ENCODE assay signal across 7 cellular contexts in the genomic region with DNA sequence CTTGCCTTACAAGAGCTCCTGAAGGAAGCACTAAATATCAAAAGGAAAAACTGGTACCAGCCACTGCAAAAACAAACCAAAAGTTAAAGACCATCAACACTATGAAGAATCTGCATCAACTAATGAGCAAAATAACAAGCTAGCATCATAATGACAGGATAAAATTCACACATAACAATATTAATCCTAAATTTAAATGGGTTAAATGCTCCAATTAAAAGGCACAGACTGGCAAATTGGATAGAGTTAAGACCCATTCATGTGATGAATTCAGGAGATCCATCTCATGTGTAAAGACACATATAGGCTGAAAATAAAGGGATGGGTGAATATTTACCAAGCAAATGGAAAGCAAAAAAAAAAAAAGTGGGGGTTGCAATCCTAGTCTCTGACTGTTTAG.
"Had no signal": no experiment of that assay in that cellular context is flagged by ENCODE, and none has a peak within 500 bp of the region (broad histone marks: within the 10 kb centered on the region; RNA-seq: fewer than 3 reads in every experiment).

No MANE protein-coding gene starts in this region.

- DNase-seq: GDM1, GF-D8 had no signal

- FAIRE-seq: G401.6, GM12878, GM12891, GM12892, GM19239 had no signal

- H3K4me3 ChIP-seq: GM12878 had no signal

- ATAC-seq: GM12878 had no signal
